ENCODE assay signal across 8 cellular contexts in the genomic region with DNA sequence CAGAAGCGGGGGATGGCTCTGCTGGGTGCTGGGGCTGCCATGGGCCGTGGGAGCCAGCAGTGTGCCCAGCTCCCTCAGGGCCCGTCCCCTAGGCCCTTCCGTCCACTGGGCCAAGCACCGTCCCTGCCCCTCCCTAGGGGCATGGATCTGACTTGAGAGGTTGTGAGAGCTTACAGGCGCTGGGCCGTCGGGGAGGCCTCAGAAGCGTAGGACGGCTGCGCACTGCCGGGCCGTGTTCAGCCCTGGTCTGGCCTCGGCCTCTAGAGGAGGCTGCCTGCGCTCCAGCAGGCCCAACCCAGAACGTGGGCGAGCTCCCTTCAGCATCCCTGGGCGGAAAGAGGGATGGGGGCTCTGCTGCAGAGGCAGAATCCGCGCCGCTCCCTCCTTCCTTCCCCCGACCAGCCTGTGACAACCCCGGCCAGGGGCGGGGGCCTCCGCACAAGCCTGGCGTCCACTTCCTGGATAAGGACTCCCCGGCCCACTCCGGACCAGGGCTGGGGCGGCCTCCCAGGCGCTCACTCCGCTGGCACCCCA. TPM values are rescaled to one million over a fixed set of nuclear protein-coding genes. Genes with fewer than 3 reads are reported as not detected.
A peak's percentile ranks its signal among the peaks of the same experiment; 100 is the strongest.
DNase-seq lines count a peak whose midpoint lies in the region; ATAC-seq and TF ChIP-seq lines count a peak whose summit lies in the region.

No MANE protein-coding gene starts in this region.

- no TSS peak for BruUV-seq in IMR-90 (replicated peaks; lab: Mats Ljungman, UMichigan)

- CTCF ChIA-PET in IMR-90 (lab: Yijun Ruan, JAX) = interaction anchor here (1.0 kb wide), 1 partner anchor 11 kb away, joined by 3 read pairs; no protein-coding TSS in a partner anchor
- CTCF ChIA-PET in activated CD4-positive, alpha-beta memory T cell treated with anti-CD3 and anti-CD28 coated beads for 36 hours (lab: Charles Lee) = interaction anchor here (0.7 to 3.9 kb wide), 4 partner anchors 10 to 30 kb away, joined by 3 to 35 read pairs (median 17); no protein-coding TSS in a partner anchor
- CTCF ChIA-PET in naive thymus-derived CD4-positive, alpha-beta T cell (lab: Charles Lee) = interaction anchor here (1.4 to 3.1 kb wide), 2 partner anchors 11 to 17 kb away, joined by 5 to 9 read pairs; no protein-coding TSS in a partner anchor

- H4K91ac ChIP-seq in IMR-90 (ENCODE audit: insufficient read depth, low read depth, low read length) = peak overlapping the region; percentile 93

- H3K4ac ChIP-seq in IMR-90 (ENCODE audit: low read depth, low read length) = peak overlapping the region; percentile 93

- H2BK20ac ChIP-seq in IMR-90 (ENCODE audit: low read depth, low read length) = peak overlapping the region; percentile 55; the same call in 1 of the 2 replicates

- H3K27me3 ChIP-seq in IMR-90 (ENCODE audit: control insufficient read depth, insufficient read depth, low read length) = no peaks in the 10 kb centered on the region
- no peaks in the 10 kb centered on the region for H3K27me3 ChIP-seq in esophagus muscularis mucosa
- no peaks in the 10 kb centered on the region for H3K27me3 ChIP-seq in naive thymus-derived CD4-positive, alpha-beta T cell (ENCODE audit: control insufficient read depth in 2 of 2, insufficient read depth in 2 of 2, low read length in 2 of 2)
- no peaks in the 10 kb centered on the region for H3K27me3 ChIP-seq in vagina

- peak overlapping the region; percentile 97 for H2AK5ac ChIP-seq in IMR-90 (ENCODE audit: low read depth, low read length)

- POLR2A ChIA-PET in IMR-90 (lab: Charles Lee; ENCODE audit: unreplicated experiment) = no interaction called here
- POLR2A ChIA-PET in activated CD4-positive, alpha-beta memory T cell treated with anti-CD3 and anti-CD28 coated beads for 36 hours (lab: Charles Lee) = interaction anchor here (0.6 to 2.0 kb wide), 5 partner anchors 8 to 24 kb away, joined by 3 to 7 read pairs (median 5); a partner anchor contains a TSS
- POLR2A ChIA-PET in naive thymus-derived CD4-positive, alpha-beta T cell (lab: Charles Lee) = interaction anchor here (0.5 to 1.6 kb wide), 3 partner anchors 17 to 314 kb away, joined by 3 to 5 read pairs (median 3); no protein-coding TSS in a partner anchor

- H3K27me3 Mint-ChIP-seq in activated CD4-positive, alpha-beta memory T cell treated with anti-CD3 and anti-CD28 coated beads for 36 hours = peaks cover 16% of the 10 kb centered on the region
- H3K27me3 Mint-ChIP-seq in naive thymus-derived CD4-positive, alpha-beta T cell = peaks cover 11 to 24% (median 14%) of the 10 kb centered on the region in 5 donors

- TF ChIP-seq POLR2A in IMR-90 (IDR thresholded peaks at IDR 0.05; ENCODE audit: low read depth, low read length) (no peak; the same call in 1 of the 2 replicates), esophagus muscularis mucosa (IDR thresholded peaks at IDR 0.05; ENCODE audit: low read depth) (no peak), vagina (IDR thresholded peaks at IDR 0.05) (no peak)

- peak overlapping the region; percentile 75 for H3K4me3 Mint-ChIP-seq in activated CD4-positive, alpha-beta memory T cell treated with anti-CD3 and anti-CD28 coated beads for 36 hours
- peak overlapping the region; percentile 70 to 86 (median 81) for H3K4me3 Mint-ChIP-seq in naive thymus-derived CD4-positive, alpha-beta T cell

- H3K36me3 ChIP-seq in IMR-90 (ENCODE audit: control insufficient read depth, insufficient read depth, low read length) (peaks cover 15% of the 10 kb centered on the region), esophagus muscularis mucosa (peaks cover 0 to 22% (median 20%) of the 10 kb centered on the region in 4 donors), vagina (no peaks in the 10 kb centered on the region)
- peaks cover 0 to 10% (median 0%) of the 10 kb centered on the region in 3 experiments for H3K36me3 ChIP-seq in naive thymus-derived CD4-positive, alpha-beta T cell (ENCODE audit: control insufficient read depth in 2 of 3, insufficient read depth in 3 of 3, low read length in 3 of 3)

- H2BK5ac ChIP-seq in IMR-90 (ENCODE audit: low read depth, low read length, poor library complexity, severe bottlenecking) = peak overlapping the region; percentile 94

- no peak for TF ChIP-seq CTCF in IMR-90 (conservative IDR thresholded peaks at IDR 0.05; ENCODE audit: low read depth, low read length)
- TF ChIP-seq CTCF in esophagus muscularis mucosa (IDR thresholded peaks at IDR 0.05) = no peak
- TF ChIP-seq CTCF in vagina (IDR thresholded peaks at IDR 0.05) = no peak

- H3K56ac ChIP-seq in IMR-90 (ENCODE audit: extremely low read depth, insufficient read depth, low read length) = peak overlapping the region; percentile 62

- H3K9me3 ChIP-seq in IMR-90 (ENCODE audit: control insufficient read depth, insufficient read depth, low read length) (no peaks in the 10 kb centered on the region), esophagus muscularis mucosa (no peaks in the 10 kb centered on the region), vagina (no peaks in the 10 kb centered on the region)
- H3K9me3 ChIP-seq in naive thymus-derived CD4-positive, alpha-beta T cell (ENCODE audit: control insufficient read depth in 2 of 3, low read length in 3 of 3) = no peaks in the 10 kb centered on the region

- H3K4me2 ChIP-seq in IMR-90 (ENCODE audit: low read depth, low read length) = peak overlapping the region; percentile 41

- peak overlapping the region; percentile 65 for H3K27ac Mint-ChIP-seq in activated CD4-positive, alpha-beta memory T cell treated with anti-CD3 and anti-CD28 coated beads for 36 hours
- H3K27ac Mint-ChIP-seq in naive thymus-derived CD4-positive, alpha-beta T cell = peak overlapping the region in 4 of 9 donors; percentile 31 to 73 (median 47)

- peak overlapping the region; percentile 54; the same call in 1 of the 2 replicates for H3K23ac ChIP-seq in IMR-90 (ENCODE audit: low read depth, low read length)

- H3K14ac ChIP-seq in IMR-90 (replicated peaks; ENCODE audit: low read depth, low read length) = peak overlapping the region; percentile 81

- WGBS in IMR-90 (ENCODE audit: extremely low coverage in 2 of 2, insufficient read length in 1 of 2), 2 experiments = 21% methylated on average over 16 of the region's 31 CpGs; no CpG with 5 or more reads in 1 of the 2 experiments
- WGBS in esophagus muscularis mucosa = 11% methylated on average over 20 of the region's 31 CpGs

- peaks cover 7 to 36% of the 10 kb centered on the region in 2 experiments for H3K79me1 ChIP-seq in IMR-90 (ENCODE audit: low read depth in 1 of 2, low read length in 2 of 2)

- H3K9ac ChIP-seq in IMR-90 (ENCODE audit: low read depth, low read length) = peak overlapping the region; percentile 71

- DNase-seq in Daoy (ENCODE audit: low read depth) (peak; percentile 40), IMR-90 (peak; percentile 61), esophagus muscularis mucosa (ENCODE audit: extremely low spot score) (no peak), vagina (ENCODE audit: extremely low spot score in 2 of 2) (no peak)
- peak; percentile 53 for DNase-seq in activated CD4-positive, alpha-beta memory T cell treated with anti-CD3 and anti-CD28 coated beads for 36 hours
- peak in 6 of 9 donors; percentile 15 to 63 (median 26) for DNase-seq in naive thymus-derived CD4-positive, alpha-beta T cell

- peak overlapping the region; percentile 92 to 95 for H4K8ac ChIP-seq in IMR-90 (ENCODE audit: low read depth in 2 of 2, low read length in 2 of 2)

- peak overlapping the region; percentile 72 for H2BK120ac ChIP-seq in IMR-90 (ENCODE audit: low read depth, low read length)

- H2BK15ac ChIP-seq in IMR-90 (ENCODE audit: low read depth, low read length) = peak overlapping the region; percentile 42; the same call in 1 of the 3 replicates

- H3K27ac ChIP-seq in IMR-90 (ENCODE audit: insufficient read depth, low read length) (peak overlapping the region; percentile 98), esophagus muscularis mucosa (replicated peaks in 1 of 4) (peak overlapping the region; percentile 93 to 97 (median 94)), vagina (peak overlapping the region; percentile 89)
- H3K27ac ChIP-seq in naive thymus-derived CD4-positive, alpha-beta T cell (ENCODE audit: low read depth, low read length) = peak overlapping the region; percentile 71

- peaks cover 11% of the 10 kb centered on the region for H4K20me1 ChIP-seq in IMR-90 (ENCODE audit: insufficient read depth, low read length)

- dilution Hi-C loops in IMR-90 (cut with HindIII; ENCODE audit: low sequenced_read_pairs, unreplicated experiment) = no loop called here

- peak overlapping the region; percentile 85 for H3K4me3 ChIP-seq in IMR-90 (ENCODE audit: insufficient read depth, low read depth, low read length)
- peak overlapping the region; percentile 84 to 98 (median 88) for H3K4me3 ChIP-seq in esophagus muscularis mucosa
- H3K4me3 ChIP-seq in naive thymus-derived CD4-positive, alpha-beta T cell (ENCODE audit: low read length) = peak overlapping the region; percentile 84
- H3K4me3 ChIP-seq in vagina = peak overlapping the region; percentile 74 to 98

- peak overlapping the region; percentile 82 for H2AFZ ChIP-seq in IMR-90 (replicated peaks; ENCODE audit: low read length, poor library complexity)

- peak overlapping the region; percentile 31; the same call in 1 of the 2 replicates for H3K18ac ChIP-seq in IMR-90 (ENCODE audit: low read depth, low read length)

- TF ChIP-seq EP300 in esophagus muscularis mucosa (IDR thresholded peaks at IDR 0.05) = no peak

- peaks cover 17% of the 10 kb centered on the region for H3K9me1 ChIP-seq in IMR-90 (ENCODE audit: insufficient read depth, low read length)

- no peak for TF ChIP-seq RAD21 in IMR-90 (IDR thresholded peaks at IDR 0.05; ENCODE audit: low read length)

- peaks cover 6% of the 10 kb centered on the region for H3K36me3 Mint-ChIP-seq in activated CD4-positive, alpha-beta memory T cell treated with anti-CD3 and anti-CD28 coated beads for 36 hours
- H3K36me3 Mint-ChIP-seq in naive thymus-derived CD4-positive, alpha-beta T cell = peaks cover 0 to 5% (median 0%) of the 10 kb centered on the region in 5 donors

- H2AK9ac ChIP-seq in IMR-90 (replicated peaks; ENCODE audit: low read depth, low read length, poor library complexity) = peak overlapping the region; percentile 96

- peak overlapping the region; percentile 86 for H4K5ac ChIP-seq in IMR-90 (ENCODE audit: low read depth, low read length)

- H3K4me1 ChIP-seq in IMR-90 (ENCODE audit: control insufficient read depth, insufficient read depth, low read length) (peaks cover 43% of the 10 kb centered on the region), esophagus muscularis mucosa (peaks cover 62 to 75% (median 70%) of the 10 kb centered on the region in 4 donors), vagina (peaks cover 63% of the 10 kb centered on the region)
- H3K4me1 ChIP-seq in naive thymus-derived CD4-positive, alpha-beta T cell (ENCODE audit: control insufficient read depth in 2 of 2, insufficient read depth in 2 of 2, low read length in 2 of 2) = peaks cover 14 to 15% of the 10 kb centered on the region in 2 donors

- in situ Hi-C loops in IMR-90 (cut with MboI; ENCODE audit: low sequenced_read_pairs) = no loop called here

- intact Hi-C loops in IMR-90 (cut with micrococcal nuclease) = no loop called here
- intact Hi-C loops in activated CD4-positive, alpha-beta memory T cell treated with anti-CD3 and anti-CD28 coated beads for 36 hours (cut with micrococcal nuclease) = no loop called here
- intact Hi-C loops in esophagus muscularis mucosa (cut with DNase I) = no loop called here
- intact Hi-C loops in naive thymus-derived CD4-positive, alpha-beta T cell (cut with micrococcal nuclease) = no loop called here
- intact Hi-C loops in vagina (cut with DNase I) = no loop called here

- ATAC-seq in GM21360 (IDR thresholded peaks at IDR 0.05; ENCODE audit: unreplicated experiment) = peak; percentile 23
- ATAC-seq in IMR-90 (ENCODE audit: low read depth) = peak; percentile 16
- peak; percentile 42 for ATAC-seq in naive thymus-derived CD4-positive, alpha-beta T cell
- ATAC-seq in HG03139 (IDR thresholded peaks at IDR 0.05; ENCODE audit: unreplicated experiment) = no peak

- peaks cover 32% of the 10 kb centered on the region for H3K4me1 Mint-ChIP-seq in activated CD4-positive, alpha-beta memory T cell treated with anti-CD3 and anti-CD28 coated beads for 36 hours (ENCODE audit: low read depth)
- peaks cover 14 to 41% (median 30%) of the 10 kb centered on the region in 7 donors for H3K4me1 Mint-ChIP-seq in naive thymus-derived CD4-positive, alpha-beta T cell

- no peaks in the 10 kb centered on the region for H3K9me3 Mint-ChIP-seq in activated CD4-positive, alpha-beta memory T cell treated with anti-CD3 and anti-CD28 coated beads for 36 hours
- H3K9me3 Mint-ChIP-seq in naive thymus-derived CD4-positive, alpha-beta T cell = peaks cover 0 to 1% (median 0%) of the 10 kb centered on the region in 11 donors

RNA-seq across cellular contexts. Expression of a gene that starts 0.7 kb away (rescaled TPM):
- total RNA-seq in Daoy (2014; rRNA removed; shearing (Covaris generic)) = 55.8 and 72.2 TPM in 2 replicates
- total RNA-seq in IMR-90 (2012; rRNA removed) = 66.7 and 74.2 TPM in 2 replicates
- 135 and 155 TPM in 2 replicates for polyA plus RNA-seq in IMR-90 (2012; rRNA removed)
- polyA plus RNA-seq in IMR-90 (2012; cell fraction: cytosol; rRNA removed) = 189 TPM in 2 replicates
- polyA plus RNA-seq in IMR-90 (2012; cell fraction: nucleus; rRNA removed; ENCODE audit: low replicate concordance) = 46.4 and 84.3 TPM in 2 replicates
- total RNA-seq in activated CD4-positive, alpha-beta memory T cell treated with anti-CD3 and anti-CD28 coated beads for 36 hours = 10 to 100 TPM; 53.1 to 58.7 TPM
- total RNA-seq in esophagus muscularis mucosa = 100 to 1,000 TPM in 2 of 4 donors, 10 to 100 TPM in 2; 70.2 to 120 (median 106) TPM
- 10 to 100 TPM; 17.5 to 59.5 (median 25.4) TPM for total RNA-seq in naive thymus-derived CD4-positive, alpha-beta T cell
- polyA plus RNA-seq in naive thymus-derived CD4-positive, alpha-beta T cell = 10 to 100 TPM; 50.5 to 52.3 TPM
- total RNA-seq in vagina = 124 TPM

RNA-seq across cellular contexts. Expression of a gene that starts 4.9 kb away (rescaled TPM):
- 4.7 and 9.3 TPM in 2 replicates for total RNA-seq in Daoy (2014; rRNA removed; shearing (Covaris generic))
- total RNA-seq in IMR-90 (2012; rRNA removed) (11.1 and 13.8 TPM in 2 replicates), esophagus muscularis mucosa (10 to 100 TPM; 26.7 to 43.0 (median 30.2) TPM), vagina (86.9 TPM)
- polyA plus RNA-seq in IMR-90 (2012; rRNA removed) = 86.6 and 92.3 TPM in 2 replicates
- 42.6 and 77.4 TPM in 2 replicates for polyA plus RNA-seq in IMR-90 (2012; cell fraction: cytosol; rRNA removed)
- polyA plus RNA-seq in IMR-90 (2012; cell fraction: nucleus; rRNA removed; ENCODE audit: low replicate concordance) = 448 and 954 TPM in 2 replicates
- total RNA-seq in activated CD4-positive, alpha-beta memory T cell treated with anti-CD3 and anti-CD28 coated beads for 36 hours = under 1 TPM in 1 of 2 experiments, not detected in 1; 0.43 TPM
- total RNA-seq in naive thymus-derived CD4-positive, alpha-beta T cell = 1 to 10 TPM in 1 of 5 experiments, under 1 TPM in 1, not detected in 3; 0.66 to 1.6 TPM
- not detected for polyA plus RNA-seq in naive thymus-derived CD4-positive, alpha-beta T cell

RNA-seq across cellular contexts. Expression of a gene that starts 23.7 kb away (rescaled TPM):
- 24.3 and 30.8 TPM in 2 replicates for total RNA-seq in Daoy (2014; rRNA removed; shearing (Covaris generic))
- 63.3 and 88.0 TPM in 2 replicates for total RNA-seq in IMR-90 (2012; rRNA removed)
- 67.2 and 73.7 TPM in 2 replicates for polyA plus RNA-seq in IMR-90 (2012; rRNA removed)
- 69.1 and 93.4 TPM in 2 replicates for polyA plus RNA-seq in IMR-90 (2012; cell fraction: cytosol; rRNA removed)
- 23.8 and 33.0 TPM in 2 replicates for polyA plus RNA-seq in IMR-90 (2012; cell fraction: nucleus; rRNA removed; ENCODE audit: low replicate concordance)
- 10 to 100 TPM; 48.5 to 51.1 TPM for total RNA-seq in activated CD4-positive, alpha-beta memory T cell treated with anti-CD3 and anti-CD28 coated beads for 36 hours
- 10 to 100 TPM; 22.0 to 33.6 (median 25.7) TPM for total RNA-seq in esophagus muscularis mucosa
- total RNA-seq in naive thymus-derived CD4-positive, alpha-beta T cell = 10 to 100 TPM in 4 of 5 experiments, 1 to 10 TPM in 1; 9.8 to 57.4 (median 11.7) TPM
- polyA plus RNA-seq in naive thymus-derived CD4-positive, alpha-beta T cell = 10 to 100 TPM; 20.5 to 21.5 TPM
- total RNA-seq in vagina = 15.0 TPM

RNA-seq across cellular contexts. Expression of a gene that starts 23.9 kb away (rescaled TPM):
- 3.2 and 10.8 TPM in 2 replicates for total RNA-seq in Daoy (2014; rRNA removed; shearing (Covaris generic))
- total RNA-seq in IMR-90 (2012; rRNA removed) = 9.0 and 10.6 TPM in 2 replicates
- polyA plus RNA-seq in IMR-90 (2012; rRNA removed) = 39.1 and 39.5 TPM in 2 replicates
- polyA plus RNA-seq in IMR-90 (2012; cell fraction: cytosol; rRNA removed) = 33.6 and 33.9 TPM in 2 replicates
- polyA plus RNA-seq in IMR-90 (2012; cell fraction: nucleus; rRNA removed; ENCODE audit: low replicate concordance) = 9.4 and 11.5 TPM in 2 replicates
- total RNA-seq in activated CD4-positive, alpha-beta memory T cell treated with anti-CD3 and anti-CD28 coated beads for 36 hours = 10 to 100 TPM; 39.9 to 45.3 TPM
- total RNA-seq in esophagus muscularis mucosa = 1 to 10 TPM; 3.3 to 3.8 (median 3.7) TPM
- 10 to 100 TPM in 4 of 5 experiments, 1 to 10 TPM in 1; 8.5 to 45.4 (median 18.9) TPM for total RNA-seq in naive thymus-derived CD4-positive, alpha-beta T cell
- 10 to 100 TPM; 20.4 to 28.6 TPM for polyA plus RNA-seq in naive thymus-derived CD4-positive, alpha-beta T cell
- total RNA-seq in vagina = 12.8 TPM

Comparison
In these comparisons a context has a peak if more than half of its experiments do, and no peak if none do; other contexts are left out.
1. DNase-seq: peak in Daoy (single experiment), IMR-90 (single experiment), activated CD4-positive, alpha-beta memory T cell treated with anti-CD3 and anti-CD28 coated beads for 36 hours (single experiment) and naive thymus-derived CD4-positive, alpha-beta T cell (6 of 9); none in esophagus muscularis mucosa (single experiment) and vagina (0 of 2).
2. Peak in every context shown above with its lines, with median percentiles within 50 percentile points of each other: H3K27ac ChIP-seq and H3K4me3 ChIP-seq.